25 cellular contexts compared by ENCODE assay signal in genomic region chr2:44181648-44182047, GRCh38. TPM values are rescaled to one million over a fixed set of nuclear protein-coding genes. Genes with fewer than 3 reads are reported as not detected.
DNase-seq lines count a peak whose midpoint lies in the region; ATAC-seq, FAIRE-seq and TF ChIP-seq lines count a peak whose summit lies in the region.
"Had no signal": no experiment of that assay in that cellular context is flagged by ENCODE, and none has a peak within 500 bp of the region (broad histone marks: within the 10 kb centered on the region; RNA-seq: fewer than 3 reads in every experiment).

No MANE protein-coding gene starts in this region.

- peak overlapping the region; percentile 8 to 22 for H3K27ac Mint-ChIP-seq in natural killer cell
- peak overlapping the region in 1 of 2 donors; percentile 0 for H3K27ac Mint-ChIP-seq in natural killer cell treated with Interleukin-12 subunit alpha and Interleukin-12 subunit beta and Interleukin-15 and Interleukin-18, amount 100 ng/mL, for 72 hours
- H3K27ac Mint-ChIP-seq: activated T-cell treated with anti-CD3 and anti-CD28 coated beads, Interleukin-2, amount 50 U/mL, for 72 hours had no signal

- H3K27me3 Mint-ChIP-seq in natural killer cell (ENCODE audit: low read depth in 2 of 2): no peaks in the 10 kb centered on the region
- no peaks in the 10 kb centered on the region for H3K27me3 Mint-ChIP-seq in natural killer cell treated with Interleukin-12 subunit alpha and Interleukin-12 subunit beta and Interleukin-15 and Interleukin-18, amount 100 ng/mL, for 72 hours

- DNase-seq in natural killer cell: no peak
- DNase-seq in natural killer cell treated with Interleukin-12 subunit alpha and Interleukin-12 subunit beta and Interleukin-15 and Interleukin-18, amount 100 ng/mL, for 72 hours (ENCODE audit: low spot score): no peak
- peak; percentile 48 to 73 for DNase-seq in NOMO-1 (lab: John Stamatoyannopoulos, UW; ENCODE audit: unreplicated experiment in 2 of 2)
- no peak for DNase-seq in GM12878 (ENCODE audit: low read depth, low spot score)
- DNase-seq in GM10248 (ENCODE audit: extremely low spot score): no peak
- no peak for DNase-seq in AG08396 (ENCODE audit: low spot score)
- DNase-seq in stimulated activated CD8-positive, alpha-beta memory T cell treated with anti-CD3 and anti-CD28 coated beads, Interleukin-4, amount 100 ng/mL, for 48 hours: no peak
- DNase-seq in NCI-H345 (lab: John Stamatoyannopoulos, UW): no peak
- DNase-seq: activated naive CD4-positive, alpha-beta T cell treated with anti-CD3 and anti-CD28 coated beads, Interleukin-2, amount 50 U/mL, for 16 hours; activated T-cell treated with anti-CD3 and anti-CD28 coated beads, Interleukin-2, amount 50 U/mL, for 72 hours; effector CD4-positive, alpha-beta T cell; foreskin melanocyte; H7; hippocampal formation; Kasumi-1; mucosa of descending colon; NCI-H1436; NCI-H2171; NCI-H526 treated with DMSO at 0.1 percent for 48 hours; PC-9; SIG-M5; stimulated activated CD4-positive, alpha-beta T cell treated with anti-CD3 and anti-CD28 coated beads, Interleukin-4, amount 100 ng/mL, for 1 hour; T-helper 1 cell had no signal

- no peak for ATAC-seq in natural killer cell
- no peak for ATAC-seq in natural killer cell treated with Interleukin-12 subunit alpha and Interleukin-12 subunit beta and Interleukin-15 and Interleukin-18, amount 100 ng/mL, for 72 hours
- ATAC-seq in GM12878: peak; percentile 66
- ATAC-seq: activated T-cell treated with anti-CD3 and anti-CD28 coated beads, Interleukin-2, amount 50 U/mL, for 72 hours; mucosa of descending colon had no signal

- intact Hi-C loops in natural killer cell (cut with micrococcal nuclease): no loop called here
- intact Hi-C loops in GM12878 (cut with micrococcal nuclease; ENCODE audit: unreplicated experiment): no loop called here

- FAIRE-seq in GM12878 (lab: Jason Lieb, UNC): no peak
- FAIRE-seq: HTR-8/SVneo, islet of Langerhans had no signal

- TF ChIP-seq RAD21 in GM12878 (IDR thresholded peaks at IDR 0.05; ENCODE audit: insufficient read depth, low read depth, low read length): no peak

- in situ Hi-C loops in GM12878 (cut with MboI): no loop called here

- TF ChIP-seq EP300 in GM12878 (IDR thresholded peaks at IDR 0.05; ENCODE audit: borderline replicate concordance in 1 of 2, control insufficient read depth in 1 of 2, low read depth in 2 of 2, low read length in 2 of 2): no peak

- peaks cover 77% of the 10 kb centered on the region for H3K79me2 ChIP-seq in GM12878 (ENCODE audit: control insufficient read depth, insufficient read depth, low read length)

- peaks cover 0 to 3% of the 10 kb centered on the region in 2 experiments; a peak in 3 of 4 replicates for H3K36me3 ChIP-seq in GM12878 (ENCODE audit: control insufficient read depth in 2 of 2, insufficient read depth in 2 of 2, low read length in 1 of 2)

- H3K27ac ChIP-seq in GM12878 (ENCODE audit: control insufficient read depth, insufficient read depth): no peak overlapping the region
- H3K27ac ChIP-seq: PC-9 had no signal

- TF ChIP-seq CTCF in natural killer cell (IDR thresholded peaks at IDR 0.05) (no peak), GM12878 (IDR thresholded peaks at IDR 0.05 in 2 of 3, conservative IDR thresholded peaks at IDR 0.05 in 1 of 3; ENCODE audit: control insufficient read depth in 2 of 3, extremely low read depth in 1 of 3, insufficient read depth in 1 of 3, low read depth in 3 of 3, low read length in 3 of 3) (no peak), GM10248 (IDR thresholded peaks at IDR 0.05; ENCODE audit: control extremely low read depth, extremely low read depth, low read depth, missing control alignments) (no peak)

- H3K27me3 ChIP-seq in GM12878 (replicated peaks in 1 of 2; ENCODE audit: control insufficient read depth in 2 of 2, insufficient read depth in 2 of 2, low read length in 1 of 2): no peaks in the 10 kb centered on the region

- H3K36me3 Mint-ChIP-seq in natural killer cell: no peaks in the 10 kb centered on the region
- H3K36me3 Mint-ChIP-seq in natural killer cell treated with Interleukin-12 subunit alpha and Interleukin-12 subunit beta and Interleukin-15 and Interleukin-18, amount 100 ng/mL, for 72 hours: no peaks in the 10 kb centered on the region

- TF ChIP-seq POLR2A in GM12878 (IDR thresholded peaks at IDR 0.05; ENCODE audit: low read depth, low read length): no peak

- H3K4me3 ChIP-seq in GM12878: no peak overlapping the region
- H3K4me3 ChIP-seq: mucosa of descending colon, PC-9 had no signal

- no peak overlapping the region for H3K9ac ChIP-seq in GM12878 (ENCODE audit: control insufficient read depth, insufficient read depth, low read length)

- 0 out of 2 replicates have a peak, but pooled peaks cover under 1% of the 10 kb centered on the region for H3K4me1 ChIP-seq in GM12878 (ENCODE audit: control insufficient read depth, insufficient read depth, low read length)

- no peaks in the 10 kb centered on the region for H4K20me1 ChIP-seq in GM12878 (ENCODE audit: control insufficient read depth, insufficient read depth)

- H3K4me3 Mint-ChIP-seq in natural killer cell: no peak overlapping the region
- no peak overlapping the region for H3K4me3 Mint-ChIP-seq in natural killer cell treated with Interleukin-12 subunit alpha and Interleukin-12 subunit beta and Interleukin-15 and Interleukin-18, amount 100 ng/mL, for 72 hours
- H3K4me3 Mint-ChIP-seq: activated T-cell treated with anti-CD3 and anti-CD28 coated beads, Interleukin-2, amount 50 U/mL, for 72 hours had no signal

- H3K9me3 ChIP-seq in GM12878 (replicated peaks; ENCODE audit: control insufficient read depth, insufficient read depth, low read length): no peaks in the 10 kb centered on the region; the same call in 1 of the 3 replicates
- H3K9me3 ChIP-seq: mucosa of descending colon had no signal

- RAD21 ChIA-PET in GM12878 (lab: Charles Lee; ENCODE audit: unreplicated experiment): interaction anchor here (2.2 to 3.4 kb wide), 2 partner anchors 9 to 10 kb away, joined by 15 to 19 read pairs; no protein-coding TSS in a partner anchor

- H3K9me3 Mint-ChIP-seq in natural killer cell: no peaks in the 10 kb centered on the region
- no peaks in the 10 kb centered on the region for H3K9me3 Mint-ChIP-seq in natural killer cell treated with Interleukin-12 subunit alpha and Interleukin-12 subunit beta and Interleukin-15 and Interleukin-18, amount 100 ng/mL, for 72 hours
- H3K9me3 Mint-ChIP-seq: activated T-cell treated with anti-CD3 and anti-CD28 coated beads, Interleukin-2, amount 50 U/mL, for 72 hours had no signal

- no peak overlapping the region for H2AFZ ChIP-seq in GM12878 (ENCODE audit: control insufficient read depth, low read depth, low read length)
- H2AFZ ChIP-seq: PC-9 had no signal

- 97% methylated on average over 2 of the region's 2 CpGs for WGBS in GM12878 (ENCODE audit: insufficient coverage, insufficient replicate concordance, low lambda C conversion rate, missing lambda C conversion rate)

- H3K4me1 Mint-ChIP-seq in natural killer cell: peaks cover 58 to 62% of the 10 kb centered on the region in 2 donors
- peaks cover 43 to 54% of the 10 kb centered on the region in 2 donors for H3K4me1 Mint-ChIP-seq in natural killer cell treated with Interleukin-12 subunit alpha and Interleukin-12 subunit beta and Interleukin-15 and Interleukin-18, amount 100 ng/mL, for 72 hours (ENCODE audit: low read depth in 2 of 2)

- SMC1A ChIA-PET in GM12878 (lab: Charles Lee; ENCODE audit: uncharacterized antibody, unreplicated experiment): interaction anchor here (0.6 to 3.8 kb wide), 8 partner anchors 9 to 296 kb away, joined by 3 to 29 read pairs (median 4); no protein-coding TSS in a partner anchor

- BruUV-seq in GM12878 (replicated peaks; lab: Mats Ljungman, UMichigan): no TSS peak

- POLR2A ChIA-PET in GM12878 (lab: Charles Lee) (interaction anchor here (0.7 to 3.2 kb wide), 5 partner anchors 9 to 54 kb away, joined by 3 to 10 read pairs (median 8); partner anchors contain the start of gene PPM1B), GM10248 (lab: Yijun Ruan, JAX) (interaction anchor here (0.6 kb wide), 2 partner anchors 12 to 13 kb away, joined by 3 to 4 read pairs; no protein-coding TSS in a partner anchor)

- CTCF ChIA-PET in GM12878 (lab: Yijun Ruan, JAX) (interaction anchor here (0.6 to 2.0 kb wide), 6 partner anchors 8 to 95 kb away, joined by 3 to 9 read pairs (median 4); no protein-coding TSS in a partner anchor), GM10248 (lab: Yijun Ruan, JAX) (interaction anchor here (1.2 to 1.6 kb wide), 3 partner anchors 10 to 99 kb away, joined by 3 to 6 read pairs (median 4); no protein-coding TSS in a partner anchor)

- H3K4me2 ChIP-seq in GM12878 (ENCODE audit: control insufficient read depth, insufficient read depth): no peak overlapping the region
- H3K4me2 ChIP-seq: PC-9 had no signal

TF ChIP-seq in GM12878, 131 proteins besides CTCF, POLR2A, EP300 and RAD21 (continues in another document):
- TF ChIP-seq SPI1 (IDR thresholded peaks at IDR 0.05; ENCODE audit: borderline replicate concordance, insufficient read depth, low read depth, low read length) (peak; percentile 37; the same call in 1 of the 2 replicates), ZSCAN29 (IDR thresholded peaks at IDR 0.05) (peak; percentile 87), WRNIP1 (IDR thresholded peaks at IDR 0.05; ENCODE audit: borderline replicate concordance, low read depth, low read length) (no peak)

RNA-seq across cellular contexts. Expression of gene PPM1B, which starts 13.0 kb away (rescaled TPM):
- total RNA-seq in natural killer cell (100 to 1,000 TPM in 1 of 3 donors, 10 to 100 TPM in 2; 79.9 to 102 (median 98.8) TPM), GM12878 (2014; rRNA removed) (16.3 and 21.9 TPM in 2 replicates), GM12878 (2014; rRNA removed; fragmentation: Illumina TruSeq; extraction: Trizol) (39.8 and 40.2 TPM in 2 replicates), GM12878 (2021) (31.1 and 33.2 TPM in 2 replicates)
- total RNA-seq in natural killer cell treated with Interleukin-12 subunit alpha and Interleukin-12 subunit beta and Interleukin-15 and Interleukin-18, amount 100 ng/mL, for 72 hours: 10 to 100 TPM; 44.8 to 75.5 TPM
- 131 and 134 TPM in 2 replicates for total RNA-seq in GM12878 (2013; cell fraction: nucleolus; rRNA removed)
- 18.4 TPM for polyA plus RNA-seq in GM12878 (2011; ENCODE audit: low read depth)
- polyA plus RNA-seq in GM12878 (2011; rRNA removed) (53.4 and 82.6 TPM in 2 replicates), GM12878 (2014; fragmentation: Illumina TruSeq; extraction: Trizol) (36.3 and 50.2 TPM in 2 replicates), GM12878 (2014; fragmentation: Nextera tagmentation; extraction: Ambion mirVana) (10 to 100 TPM; 12.5 to 22.3 TPM), GM12878 (2014; rRNA removed) (22.6 and 27.5 TPM in 2 replicates), GM12878 (2016; fragmentation: Nextera tagmentation; extraction: Ambion mirVana) (10 to 100 TPM; 37.0 to 42.1 TPM)
- 15.7 and 18.1 TPM in 2 replicates for polyA plus RNA-seq in GM12878 (2011; cell fraction: cytosol; rRNA removed)
- 13.9 and 16.1 TPM in 2 replicates for polyA plus RNA-seq in GM12878 (2011; cell fraction: nucleus; rRNA removed)
- polyA plus RNA-seq in GM12878 (2012): 21.0 and 23.6 TPM in 2 replicates
- 60.8 and 94.6 TPM in 2 replicates for polyA minus RNA-seq in GM12878 (2011; rRNA and poly(A)+ RNA removed)
- polyA minus RNA-seq in GM12878 (2011; cell fraction: cytosol; rRNA and poly(A)+ RNA removed): 27.3 and 31.1 TPM in 2 replicates
- 20.7 and 28.8 TPM in 2 replicates for polyA minus RNA-seq in GM12878 (2011; cell fraction: nucleus; rRNA and poly(A)+ RNA removed)

Comparison
In these comparisons a context has a peak if more than half of its experiments do, and no peak if none do; other contexts are left out.
1. DNase-seq: peak in NOMO-1 (2 of 2); none in natural killer cell (single experiment), natural killer cell treated with Interleukin-12 subunit alpha and Interleukin-12 subunit beta and Interleukin-15 and Interleukin-18, amount 100 ng/mL, for 72 hours (single experiment), GM12878 (single experiment), GM10248 (single experiment), AG08396 (single experiment), stimulated activated CD8-positive, alpha-beta memory T cell treated with anti-CD3 and anti-CD28 coated beads, Interleukin-4, amount 100 ng/mL, for 48 hours (single experiment) and NCI-H345 (single experiment).